28 cellular contexts compared by ENCODE assay signal in genomic region chr2:109293663-109294062, GRCh38.
"Had no signal": no experiment of that assay in that cellular context is flagged by ENCODE, and none has a peak within 500 bp of the region (broad histone marks: within the 10 kb centered on the region; RNA-seq: fewer than 3 reads in every experiment).

No MANE protein-coding gene starts in this region.

- H3K4me3 ChIP-seq: heart left ventricle, left ventricle myocardium inferior, lung, mucosa of descending colon, neural progenitor cell, ovary, right atrium auricular region, right lobe of liver, smooth muscle cell, stomach, suprapubic skin, thoracic aorta, tibial nerve, uterus had no signal

- H3K4me1 ChIP-seq: neural progenitor cell, right lobe of liver, suprapubic skin, tibial nerve, uterus had no signal

- H3K4me2 ChIP-seq: neural progenitor cell, smooth muscle cell had no signal

- H3K36me3 ChIP-seq: heart left ventricle, left ventricle myocardium inferior, neural progenitor cell, neutrophil, ovary, right atrium auricular region, right lobe of liver, stomach, suprapubic skin, thoracic aorta, tibial nerve, uterus had no signal

- H3K9ac ChIP-seq: neural progenitor cell had no signal

- H3K27ac Mint-ChIP-seq: immature natural killer cell; nephron progenitor cell; neural progenitor cell; progenitor cell of endocrine pancreas; stimulated activated naive B cell treated with anti-CD40 and anti-IgM and Interleukin-4, amounts not matched to agents 10 μg/mL and 1 μg/mL and 100 μg/mL, for 72 hours; type B pancreatic cell had no signal

- H3K27ac ChIP-seq: heart left ventricle, left ventricle myocardium inferior, neural progenitor cell, neutrophil, ovary, right atrium auricular region, right lobe of liver, stomach, suprapubic skin, tibial nerve, uterus had no signal

- H3K9me3 ChIP-seq: mucosa of descending colon, neutrophil, ovary, right atrium auricular region, right lobe of liver, suprapubic skin, thoracic aorta, uterus had no signal

- H3K4me1 Mint-ChIP-seq: immature natural killer cell, neural progenitor cell had no signal

- DNase-seq: hypothalamus; immature natural killer cell; left ventricle myocardium inferior; midbrain; mucosa of descending colon; naive thymus-derived CD4-positive, alpha-beta T cell; nephron progenitor cell; occipital lobe; ovary; right lobe of liver; stimulated activated CD4-positive, alpha-beta T cell treated with anti-CD3 and anti-CD28 coated beads, Interleukin-2, amount 100 ng/mL, for 24 hours; stimulated activated CD4-positive, alpha-beta T cell treated with anti-CD3 and anti-CD28 coated beads, Interleukin-4, amount 100 ng/mL, for 1 hour; stimulated activated naive B cell treated with anti-CD40 and anti-IgM and Interleukin-4, amounts not matched to agents 10 μg/mL and 1 μg/mL and 100 μg/mL, for 72 hours; stimulated activated naive CD8-positive, alpha-beta T cell treated with anti-CD3 and anti-CD28 coated beads, Interleukin-15, Interleukin-2, amounts not matched to agents 100 U/mL and 50 U/mL, for 24 hours; stomach; uterus had no signal

- H3K9me3 Mint-ChIP-seq: immature natural killer cell, type B pancreatic cell had no signal

- FAIRE-seq: islet of Langerhans had no signal

- H3K4me3 Mint-ChIP-seq: immature natural killer cell; naive thymus-derived CD4-positive, alpha-beta T cell; nephron progenitor cell; neural progenitor cell; stimulated activated naive B cell treated with anti-CD40 and anti-IgM and Interleukin-4, amounts not matched to agents 10 μg/mL and 1 μg/mL and 100 μg/mL, for 72 hours; type B pancreatic cell had no signal

- H3K36me3 Mint-ChIP-seq: immature natural killer cell, neural progenitor cell, type B pancreatic cell had no signal

- H3K27me3 Mint-ChIP-seq: stimulated activated naive B cell treated with anti-CD40 and anti-IgM and Interleukin-4, amounts not matched to agents 10 μg/mL and 1 μg/mL and 100 μg/mL, for 72 hours had no signal

- H3K27me3 ChIP-seq: heart left ventricle, neural progenitor cell, neutrophil, ovary, right atrium auricular region, right lobe of liver, stomach, suprapubic skin, tibial nerve, uterus had no signal
